ENCODE assay signal across 1 cellular context in the genomic region with DNA sequence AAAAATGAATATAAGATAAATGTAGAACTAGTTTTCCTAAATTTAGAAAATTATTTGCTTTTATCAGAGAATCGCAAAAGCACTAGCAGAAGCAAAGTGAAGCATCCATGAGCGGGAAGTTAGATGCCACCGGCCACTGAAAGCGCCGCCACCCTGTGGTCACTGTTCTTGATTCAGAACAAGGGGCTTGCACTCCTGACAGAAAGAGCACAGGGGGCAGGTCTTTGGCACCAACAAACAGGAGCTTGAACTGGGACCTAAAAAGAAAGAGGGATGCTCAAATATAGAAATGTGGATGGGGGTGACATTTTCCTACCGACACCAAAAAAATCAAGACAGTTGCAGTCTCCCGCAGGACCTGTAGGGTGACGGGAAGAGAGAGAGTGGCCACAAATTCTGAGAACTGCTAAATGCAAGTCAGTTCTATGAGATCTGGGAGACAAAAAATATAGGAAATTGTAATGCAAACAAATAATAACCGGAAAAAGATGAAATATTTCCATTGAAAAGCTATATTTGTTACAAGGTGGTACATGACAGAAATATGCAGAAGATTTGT.
TF ChIP-seq lines count a peak whose summit lies in the region.

No MANE protein-coding gene starts in this region.

TF ChIP-seq in WTC11, 78 proteins besides CTCF, POLR2A, EP300 and RAD21 (continued from another document):
- TF ChIP-seq, protein P1, sequence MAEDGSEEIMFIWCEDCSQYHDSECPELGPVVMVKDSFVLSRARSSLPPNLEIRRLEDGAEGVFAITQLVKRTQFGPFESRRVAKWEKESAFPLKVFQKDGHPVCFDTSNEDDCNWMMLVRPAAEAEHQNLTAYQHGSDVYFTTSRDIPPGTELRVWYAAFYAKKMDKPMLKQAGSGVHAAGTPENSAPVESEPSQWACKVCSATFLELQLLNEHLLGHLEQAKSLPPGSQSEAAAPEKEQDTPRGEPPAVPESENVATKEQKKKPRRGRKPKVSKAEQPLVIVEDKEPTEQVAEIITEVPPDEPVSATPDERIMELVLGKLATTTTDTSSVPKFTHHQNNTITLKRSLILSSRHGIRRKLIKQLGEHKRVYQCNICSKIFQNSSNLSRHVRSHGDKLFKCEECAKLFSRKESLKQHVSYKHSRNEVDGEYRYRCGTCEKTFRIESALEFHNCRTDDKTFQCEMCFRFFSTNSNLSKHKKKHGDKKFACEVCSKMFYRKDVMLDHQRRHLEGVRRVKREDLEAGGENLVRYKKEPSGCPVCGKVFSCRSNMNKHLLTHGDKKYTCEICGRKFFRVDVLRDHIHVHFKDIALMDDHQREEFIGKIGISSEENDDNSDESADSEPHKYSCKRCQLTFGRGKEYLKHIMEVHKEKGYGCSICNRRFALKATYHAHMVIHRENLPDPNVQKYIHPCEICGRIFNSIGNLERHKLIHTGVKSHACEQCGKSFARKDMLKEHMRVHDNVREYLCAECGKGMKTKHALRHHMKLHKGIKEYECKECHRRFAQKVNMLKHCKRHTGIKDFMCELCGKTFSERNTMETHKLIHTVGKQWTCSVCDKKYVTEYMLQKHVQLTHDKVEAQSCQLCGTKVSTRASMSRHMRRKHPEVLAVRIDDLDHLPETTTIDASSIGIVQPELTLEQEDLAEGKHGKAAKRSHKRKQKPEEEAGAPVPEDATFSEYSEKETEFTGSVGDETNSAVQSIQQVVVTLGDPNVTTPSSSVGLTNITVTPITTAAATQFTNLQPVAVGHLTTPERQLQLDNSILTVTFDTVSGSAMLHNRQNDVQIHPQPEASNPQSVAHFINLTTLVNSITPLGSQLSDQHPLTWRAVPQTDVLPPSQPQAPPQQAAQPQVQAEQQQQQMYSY (CRISPR knock-in tag; IDR thresholded peaks at IDR 0.05): no peak
- TF ChIP-seq, protein P2, sequence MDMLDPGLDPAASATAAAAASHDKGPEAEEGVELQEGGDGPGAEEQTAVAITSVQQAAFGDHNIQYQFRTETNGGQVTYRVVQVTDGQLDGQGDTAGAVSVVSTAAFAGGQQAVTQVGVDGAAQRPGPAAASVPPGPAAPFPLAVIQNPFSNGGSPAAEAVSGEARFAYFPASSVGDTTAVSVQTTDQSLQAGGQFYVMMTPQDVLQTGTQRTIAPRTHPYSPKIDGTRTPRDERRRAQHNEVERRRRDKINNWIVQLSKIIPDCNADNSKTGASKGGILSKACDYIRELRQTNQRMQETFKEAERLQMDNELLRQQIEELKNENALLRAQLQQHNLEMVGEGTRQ (CRISPR knock-in tag; IDR thresholded peaks at IDR 0.05): no peak
